ENCODE assay signal across 27 cellular contexts in genomic region chr15:77525411-77525811, GRCh38.
DNase-seq lines count a peak whose midpoint lies in the region; ATAC-seq and TF ChIP-seq lines count a peak whose summit lies in the region.
"Had no signal": no experiment of that assay in that cellular context is flagged by ENCODE, and none has a peak within 500 bp of the region (broad histone marks: within the 10 kb centered on the region; RNA-seq: fewer than 3 reads in every experiment).

No MANE protein-coding gene starts in this region.

- peak overlapping the region; percentile 81 to 86 for H3K18ac ChIP-seq in mesenchymal stem cell (ENCODE audit: low read depth in 1 of 2, low read length in 2 of 2)

- no peak overlapping the region for H3K9ac ChIP-seq in mesenchymal stem cell (ENCODE audit: low read length)

- no peak overlapping the region for H2BK5ac ChIP-seq in mesenchymal stem cell (ENCODE audit: low read depth, low read length, poor library complexity, severe bottlenecking)

- POLR2A ChIA-PET in activated naive CD8-positive, alpha-beta T cell treated with anti-CD3 and anti-CD28 coated beads, Interleukin-2, amount 10 ng/mL, durations not matched to agents 7 days and 5 days (lab: Charles Lee), result no interaction called here

- no peak overlapping the region for H3K4me3 Mint-ChIP-seq in activated naive CD8-positive, alpha-beta T cell treated with anti-CD3 and anti-CD28 coated beads, Interleukin-2, amount 10 ng/mL, durations not matched to agents 7 days and 5 days
- H3K4me3 Mint-ChIP-seq in activated naive CD8-positive, alpha-beta T cell treated with anti-CD3 and anti-CD28 coated beads for 36 hours, result no peak overlapping the region
- H3K4me3 Mint-ChIP-seq: activated CD4-positive, alpha-beta T cell treated with anti-CD3 and anti-CD28 coated beads, Interleukin-2, amount 10 ng/mL, durations not matched to agents 7 days and 5 days; activated naive CD8-positive, alpha-beta T cell; activated T-helper 17 cell treated with anti-CD3 and anti-CD28 coated beads, Interleukin-2, amount 50 U/mL, for 72 hours; B cell; CD8-positive, alpha-beta memory T cell; natural killer cell treated with Interleukin-12 subunit alpha and Interleukin-12 subunit beta and Interleukin-15 and Interleukin-18, amount 100 ng/mL, for 72 hours had no signal

- no peaks in the 10 kb centered on the region for H3K9me3 Mint-ChIP-seq in activated naive CD8-positive, alpha-beta T cell treated with anti-CD3 and anti-CD28 coated beads, Interleukin-2, amount 10 ng/mL, durations not matched to agents 7 days and 5 days
- H3K9me3 Mint-ChIP-seq in activated naive CD8-positive, alpha-beta T cell treated with anti-CD3 and anti-CD28 coated beads for 36 hours, result no peaks in the 10 kb centered on the region
- H3K9me3 Mint-ChIP-seq: activated CD4-positive, alpha-beta T cell treated with anti-CD3 and anti-CD28 coated beads, Interleukin-2, amount 10 ng/mL, durations not matched to agents 7 days and 5 days; activated T-helper 17 cell treated with anti-CD3 and anti-CD28 coated beads, Interleukin-2, amount 50 U/mL, for 72 hours; CD8-positive, alpha-beta memory T cell; natural killer cell treated with Interleukin-12 subunit alpha and Interleukin-12 subunit beta and Interleukin-15 and Interleukin-18, amount 100 ng/mL, for 72 hours had no signal

- TF ChIP-seq CTCF in RWPE2 (IDR thresholded peaks at IDR 0.05; ENCODE audit: poor library complexity, severe bottlenecking), result no peak
- TF ChIP-seq CTCF in upper lobe of right lung (IDR thresholded peaks at IDR 0.05), result no peak

- peak overlapping the region in 1 of 2 experiments; percentile 91 for H3K14ac ChIP-seq in mesenchymal stem cell (ENCODE audit: low read length in 2 of 2)

- H3K27me3 Mint-ChIP-seq in activated naive CD8-positive, alpha-beta T cell treated with anti-CD3 and anti-CD28 coated beads, Interleukin-2, amount 10 ng/mL, durations not matched to agents 7 days and 5 days, result no peaks in the 10 kb centered on the region
- H3K27me3 Mint-ChIP-seq in activated naive CD8-positive, alpha-beta T cell treated with anti-CD3 and anti-CD28 coated beads for 36 hours, result no peaks in the 10 kb centered on the region
- H3K27me3 Mint-ChIP-seq: activated naive CD8-positive, alpha-beta T cell; activated T-helper 17 cell treated with anti-CD3 and anti-CD28 coated beads, Interleukin-2, amount 50 U/mL, for 72 hours; B cell; CD8-positive, alpha-beta memory T cell; natural killer cell treated with Interleukin-12 subunit alpha and Interleukin-12 subunit beta and Interleukin-15 and Interleukin-18, amount 100 ng/mL, for 72 hours had no signal

- peak overlapping the region; percentile 73 for H2BK120ac ChIP-seq in mesenchymal stem cell (ENCODE audit: low read depth, low read length)

- H3K27ac ChIP-seq in RWPE2 (ENCODE audit: poor library complexity, severe bottlenecking) (no peak overlapping the region), mesenchymal stem cell (ENCODE audit: low read length, poor library complexity, severe bottlenecking) (no peak overlapping the region), upper lobe of right lung (no peak overlapping the region)
- H3K27ac ChIP-seq: pancreas, RWPE1, stomach, tibial nerve had no signal

- no peak overlapping the region for H4K8ac ChIP-seq in mesenchymal stem cell (ENCODE audit: low read length)

- H3K9me3 ChIP-seq in RWPE2 (ENCODE audit: severe bottlenecking) (no peaks in the 10 kb centered on the region), mesenchymal stem cell (ENCODE audit: control insufficient read depth, low read length) (no peaks in the 10 kb centered on the region), upper lobe of right lung (no peaks in the 10 kb centered on the region)
- H3K9me3 ChIP-seq: pancreas, stomach, tibial nerve had no signal

- H3K4ac ChIP-seq in mesenchymal stem cell (ENCODE audit: low read depth in 1 of 2, low read length in 2 of 2), result peak overlapping the region; percentile 64 to 96

- H3K36me3 Mint-ChIP-seq in activated naive CD8-positive, alpha-beta T cell treated with anti-CD3 and anti-CD28 coated beads, Interleukin-2, amount 10 ng/mL, durations not matched to agents 7 days and 5 days, result no peaks in the 10 kb centered on the region
- H3K36me3 Mint-ChIP-seq in activated naive CD8-positive, alpha-beta T cell treated with anti-CD3 and anti-CD28 coated beads for 36 hours, result no peaks in the 10 kb centered on the region
- H3K36me3 Mint-ChIP-seq: activated naive CD8-positive, alpha-beta T cell; CD8-positive, alpha-beta memory T cell; natural killer cell treated with Interleukin-12 subunit alpha and Interleukin-12 subunit beta and Interleukin-15 and Interleukin-18, amount 100 ng/mL, for 72 hours had no signal

- H3K4me1 ChIP-seq in RWPE2 (ENCODE audit: insufficient read depth, poor library complexity, severe bottlenecking) (peaks cover 8% of the 10 kb centered on the region), mesenchymal stem cell (ENCODE audit: control insufficient read depth, insufficient read depth, low read depth, low read length) (peaks cover 26% of the 10 kb centered on the region), upper lobe of right lung (peaks cover 5% of the 10 kb centered on the region)
- H3K4me1 ChIP-seq: pancreas had no signal

- peak; percentile 4 for DNase-seq in activated naive CD8-positive, alpha-beta T cell treated with anti-CD3 and anti-CD28 coated beads, Interleukin-2, amount 10 ng/mL, durations not matched to agents 7 days and 5 days
- no peak for DNase-seq in activated naive CD8-positive, alpha-beta T cell treated with anti-CD3 and anti-CD28 coated beads for 36 hours
- peak; percentile 51 for DNase-seq in RWPE2 (ENCODE audit: low spot score)
- DNase-seq in mesenchymal stem cell, result no peak
- peak; percentile 39 for DNase-seq in upper lobe of right lung
- no peak for DNase-seq in AML-193 (lab: John Stamatoyannopoulos, UW)
- no peak for DNase-seq in NCI-H226
- DNase-seq: activated CD4-positive, alpha-beta T cell treated with anti-CD3 and anti-CD28 coated beads, Interleukin-2, amount 10 ng/mL, durations not matched to agents 7 days and 5 days; CD8-positive, alpha-beta memory T cell; DMS79; effector CD4-positive, alpha-beta T cell; erythroblast; foreskin fibroblast; GOT3; midbrain; NCI-H2171; NCI-H526 treated with DMSO at 0.1 percent for 48 hours; stomach had no signal

- H3K36me3 ChIP-seq in RWPE2 (ENCODE audit: low read depth), result no peaks in the 10 kb centered on the region
- H3K36me3 ChIP-seq in mesenchymal stem cell (ENCODE audit: control insufficient read depth in 1 of 2, insufficient read depth in 2 of 2, low read depth in 1 of 2, low read length in 2 of 2), result no peaks in the 10 kb centered on the region
- H3K36me3 ChIP-seq in upper lobe of right lung, result no peaks in the 10 kb centered on the region
- H3K36me3 ChIP-seq: pancreas, stomach, tibial nerve had no signal

- TF ChIP-seq POLR2A in GM18505 (IDR thresholded peaks at IDR 0.05; ENCODE audit: borderline replicate concordance, extremely low read depth, insufficient read depth, insufficient read length), result no peak

- no peak overlapping the region for H3K27ac Mint-ChIP-seq in activated naive CD8-positive, alpha-beta T cell treated with anti-CD3 and anti-CD28 coated beads, Interleukin-2, amount 10 ng/mL, durations not matched to agents 7 days and 5 days
- H3K27ac Mint-ChIP-seq in activated naive CD8-positive, alpha-beta T cell treated with anti-CD3 and anti-CD28 coated beads for 36 hours, result no peak overlapping the region
- H3K27ac Mint-ChIP-seq: activated CD4-positive, alpha-beta T cell treated with anti-CD3 and anti-CD28 coated beads, Interleukin-2, amount 10 ng/mL, durations not matched to agents 7 days and 5 days; activated naive CD8-positive, alpha-beta T cell; activated T-helper 17 cell treated with anti-CD3 and anti-CD28 coated beads, Interleukin-2, amount 50 U/mL, for 72 hours; B cell; CD8-positive, alpha-beta memory T cell; natural killer cell treated with Interleukin-12 subunit alpha and Interleukin-12 subunit beta and Interleukin-15 and Interleukin-18, amount 100 ng/mL, for 72 hours had no signal

- H3K4me2 ChIP-seq in mesenchymal stem cell (ENCODE audit: low read length, poor library complexity, severe bottlenecking), result no peak overlapping the region

- H3K4me3 ChIP-seq in RWPE2 (ENCODE audit: severe bottlenecking) (no peak overlapping the region), mesenchymal stem cell (ENCODE audit: insufficient read depth in 1 of 2, low read depth in 1 of 2, low read length in 2 of 2) (no peak overlapping the region), upper lobe of right lung (no peak overlapping the region)
- H3K4me3 ChIP-seq: pancreas, stomach, tibial nerve had no signal

- H3K23ac ChIP-seq in mesenchymal stem cell (ENCODE audit: low read length in 2 of 2), result no peak overlapping the region

- peak overlapping the region; percentile 98 to 100 for H2BK12ac ChIP-seq in mesenchymal stem cell (ENCODE audit: low read length in 2 of 2)

- 61% methylated on average over 5 of the region's 5 CpGs for WGBS in mesenchymal stem cell

- no peak overlapping the region for H2AFZ ChIP-seq in mesenchymal stem cell (ENCODE audit: low read depth, low read length)

- H3K79me1 ChIP-seq in mesenchymal stem cell (replicated peaks; ENCODE audit: low read length, poor library complexity, severe bottlenecking), result no peaks in the 10 kb centered on the region

- H3K27me3 ChIP-seq in RWPE2 (ENCODE audit: insufficient read depth, poor library complexity, severe bottlenecking) (no peaks in the 10 kb centered on the region), mesenchymal stem cell (ENCODE audit: control insufficient read depth in 1 of 2, insufficient read depth in 1 of 2, low read length in 2 of 2) (peaks cover 0 to 2% of the 10 kb centered on the region in 2 experiments), upper lobe of right lung (no peaks in the 10 kb centered on the region)
- H3K27me3 ChIP-seq: pancreas, stomach, tibial nerve had no signal

- H4K91ac ChIP-seq in mesenchymal stem cell (ENCODE audit: low read length), result peak overlapping the region; percentile 87

- H2AK5ac ChIP-seq in mesenchymal stem cell (ENCODE audit: low read length, severe bottlenecking), result peak overlapping the region; percentile 38

- no peak overlapping the region for H2BK15ac ChIP-seq in mesenchymal stem cell (ENCODE audit: low read depth, poor library complexity, severe bottlenecking)

- ATAC-seq in activated naive CD8-positive, alpha-beta T cell treated with anti-CD3 and anti-CD28 coated beads, Interleukin-2, amount 10 ng/mL, durations not matched to agents 7 days and 5 days (ENCODE audit: low read depth), result no peak
- ATAC-seq in RWPE2 (ENCODE audit: low read depth), result no peak
- no peak for ATAC-seq in upper lobe of right lung
- no peak for ATAC-seq in GM18505 (IDR thresholded peaks at IDR 0.05; ENCODE audit: unreplicated experiment)
- ATAC-seq: activated T-helper 17 cell treated with anti-CD3 and anti-CD28 coated beads, Interleukin-2, amount 50 U/mL, for 72 hours; left lobe of liver; natural killer cell treated with Interleukin-12 subunit alpha and Interleukin-12 subunit beta and Interleukin-15 and Interleukin-18, amount 100 ng/mL, for 72 hours; pancreas had no signal

- no peaks in the 10 kb centered on the region for H3K4me1 Mint-ChIP-seq in activated naive CD8-positive, alpha-beta T cell treated with anti-CD3 and anti-CD28 coated beads, Interleukin-2, amount 10 ng/mL, durations not matched to agents 7 days and 5 days
- H3K4me1 Mint-ChIP-seq in activated naive CD8-positive, alpha-beta T cell treated with anti-CD3 and anti-CD28 coated beads for 36 hours, result no peaks in the 10 kb centered on the region
- H3K4me1 Mint-ChIP-seq: activated CD4-positive, alpha-beta T cell treated with anti-CD3 and anti-CD28 coated beads, Interleukin-2, amount 10 ng/mL, durations not matched to agents 7 days and 5 days; activated T-helper 17 cell treated with anti-CD3 and anti-CD28 coated beads, Interleukin-2, amount 50 U/mL, for 72 hours; B cell; CD8-positive, alpha-beta memory T cell had no signal

- intact Hi-C loops in upper lobe of right lung (cut with DNase I), result no loop called here

Comparison
In these comparisons a context has a peak if more than half of its experiments do, and no peak if none do; other contexts are left out.
1. DNase-seq: peak in activated naive CD8-positive, alpha-beta T cell treated with anti-CD3 and anti-CD28 coated beads, Interleukin-2, amount 10 ng/mL, durations not matched to agents 7 days and 5 days (single experiment), RWPE2 (single experiment) and upper lobe of right lung (single experiment); none in activated naive CD8-positive, alpha-beta T cell treated with anti-CD3 and anti-CD28 coated beads for 36 hours (single experiment), mesenchymal stem cell (single experiment), AML-193 (0 of 2) and NCI-H226 (single experiment).